ENCODE assay signal across 2 cellular contexts in genomic region chr13:29929062-29929847, GRCh38.
TF ChIP-seq lines count a peak whose summit lies in the region.

No MANE protein-coding gene starts in this region.

TF ChIP-seq in GM23338, 12 proteins besides CTCF, POLR2A, EP300 and RAD21:
- TF ChIP-seq JUNB (IDR thresholded peaks at IDR 0.05; ENCODE audit: unreplicated experiment): no peak
- TF ChIP-seq ETS1 (IDR thresholded peaks at IDR 0.05): no peak
- no peak for TF ChIP-seq NANOG (IDR thresholded peaks at IDR 0.05; ENCODE audit: borderline replicate concordance)
- no peak for TF ChIP-seq ZNF462 (CRISPR knock-in tag; IDR thresholded peaks at IDR 0.05)
- TF ChIP-seq ZNF331 (CRISPR knock-in tag; IDR thresholded peaks at IDR 0.05; ENCODE audit: low read depth): no peak
- TF ChIP-seq EZH2phosphoT487 (IDR thresholded peaks at IDR 0.05; ENCODE audit: unreplicated experiment): no peak
- no peak for TF ChIP-seq EZH2 (IDR thresholded peaks at IDR 0.05; ENCODE audit: low read depth, unreplicated experiment)
- TF ChIP-seq ZNF114 (CRISPR knock-in tag; IDR thresholded peaks at IDR 0.05): no peak
- no peak for TF ChIP-seq STAT1 (IDR thresholded peaks at IDR 0.05; ENCODE audit: unreplicated experiment)
- no peak for TF ChIP-seq POLR2AphosphoS5 (IDR thresholded peaks at IDR 0.05; ENCODE audit: low read depth)

TF ChIP-seq in K562, 482 proteins besides CTCF, POLR2A, EP300 and RAD21:
- peak; percentile 49; the same call in 1 of the 2 replicates for TF ChIP-seq CEBPB (tag; IDR thresholded peaks at IDR 0.05)
- peak; percentile 77 for TF ChIP-seq ATF3 (IDR thresholded peaks at IDR 0.05)
- no peak for TF ChIP-seq ATF3 (CRISPR knock-in tag; conservative IDR thresholded peaks at IDR 0.05)
- TF ChIP-seq CEBPG (CRISPR knock-in tag; IDR thresholded peaks at IDR 0.05): no peak
- TF ChIP-seq CEBPG (tag; conservative IDR thresholded peaks at IDR 0.05 in 1 of 2, IDR thresholded peaks at IDR 0.05 in 1 of 2): peak; percentile 38 to 50; a peak in 1 of 4 replicates
- no peak for TF ChIP-seq TSHZ1 (CRISPR knock-in tag; IDR thresholded peaks at IDR 0.05)
